In genomic region chr12:98513379-98514318, GRCh38 we compare ENCODE assay signal across 10 cellular contexts. TPM values are rescaled to one million over a fixed set of nuclear protein-coding genes. Genes with fewer than 3 reads are reported as not detected.
DNase-seq lines count a peak whose midpoint lies in the region; ATAC-seq and TF ChIP-seq lines count a peak whose summit lies in the region.
"Had no signal": no experiment of that assay in that cellular context is flagged by ENCODE, and none has a peak within 500 bp of the region (broad histone marks: within the 10 kb centered on the region; RNA-seq: fewer than 3 reads in every experiment).

No MANE protein-coding gene starts in this region.

- H3K79me2 ChIP-seq in smooth muscle cell (ENCODE audit: low read depth), result peaks cover 40% of the 10 kb centered on the region

- H4K20me1 ChIP-seq in smooth muscle cell (ENCODE audit: low read depth), result peaks cover 18% of the 10 kb centered on the region

- WGBS in smooth muscle cell (ENCODE audit: low lambda C conversion rate), result 84% methylated on average over 8 of the region's 8 CpGs

- H3K9ac ChIP-seq in smooth muscle cell (ENCODE audit: low read depth), result peak overlapping the region; percentile 92

- H3K27me3 ChIP-seq in smooth muscle cell (ENCODE audit: low read depth), result no peaks in the 10 kb centered on the region

- no peaks in the 10 kb centered on the region for H3K9me3 ChIP-seq in smooth muscle cell (replicated peaks; ENCODE audit: low read depth)

- no peak for TF ChIP-seq CTCF in epithelial cell of esophagus (IDR thresholded peaks at IDR 0.05; ENCODE audit: insufficient read depth, low read depth, low read length, missing control alignments)
- no peak for TF ChIP-seq CTCF in smooth muscle cell (IDR thresholded peaks at IDR 0.05; ENCODE audit: borderline replicate concordance, insufficient read depth, poor library complexity, severe bottlenecking)

- no peaks in the 10 kb centered on the region for H3K36me3 ChIP-seq in smooth muscle cell (ENCODE audit: low read depth)

- peak overlapping the region; percentile 97 for H3K4me2 ChIP-seq in smooth muscle cell

- DNase-seq in NCI-H1417 (lab: John Stamatoyannopoulos, UW) (peak in 2 of 3 experiments; percentile 8 to 54), NCI-H1417 treated with DMSO at 0.1 percent for 48 hours (lab: John Stamatoyannopoulos, UW) (no peak), OCI-M1 (lab: John Stamatoyannopoulos, UW) (peak; percentile 78), epithelial cell of esophagus (ENCODE audit: low read depth) (no peak), smooth muscle cell (lab: John Stamatoyannopoulos, UW; ENCODE audit: unreplicated experiment) (no peak), COLO668 (lab: John Stamatoyannopoulos, UW; ENCODE audit: unreplicated experiment) (no peak), SK-N-DZ (ENCODE audit: low spot score) (no peak)
- DNase-seq: activated effector memory CD4-positive, alpha-beta T cell treated with anti-CD3 and anti-CD28 coated beads, Interleukin-2, amount 50 U/mL, for 16 hours; right cardiac atrium had no signal

- H2AFZ ChIP-seq in smooth muscle cell (ENCODE audit: low read depth), result peak overlapping the region; percentile 99

- peak overlapping the region; percentile 55 for H3K4me3 ChIP-seq in epithelial cell of esophagus (ENCODE audit: low read length)
- peak overlapping the region; percentile 98 for H3K4me3 ChIP-seq in smooth muscle cell

- H3K27ac ChIP-seq in smooth muscle cell (ENCODE audit: low read depth), result peak overlapping the region; percentile 92

- ATAC-seq in HG03045 (IDR thresholded peaks at IDR 0.05; ENCODE audit: unreplicated experiment), result no peak
- ATAC-seq: right cardiac atrium had no signal

- peaks cover 12% of the 10 kb centered on the region for H3K4me1 ChIP-seq in smooth muscle cell (ENCODE audit: low read depth)

- peaks cover 6% of the 10 kb centered on the region for H3F3A ChIP-seq in smooth muscle cell (ENCODE audit: low read depth)

RNA-seq across cellular contexts. Expression of gene TMPO, which starts 1.7 kb away (rescaled TPM):
- total RNA-seq in smooth muscle cell, result 60.2 and 98.6 TPM in 2 replicates
- 20.1 and 22.6 TPM in 2 replicates for polyA plus RNA-seq in smooth muscle cell
- 372 and 415 TPM in 2 replicates for polyA plus RNA-seq in SK-N-DZ (2014; cell fraction: cytosol; rRNA removed)
- polyA plus RNA-seq in SK-N-DZ (2014; cell fraction: nucleus; rRNA removed), result 248 and 287 TPM in 2 replicates

Comparison
In these comparisons a context has a peak if more than half of its experiments do, and no peak if none do; other contexts are left out.
1. DNase-seq: peak in NCI-H1417 (2 of 3) and OCI-M1 (single experiment); none in NCI-H1417 treated with DMSO at 0.1 percent for 48 hours (single experiment), epithelial cell of esophagus (single experiment), smooth muscle cell (single experiment), COLO668 (single experiment) and SK-N-DZ (single experiment).